Comparison of ENCODE assay signal across 20 cellular contexts in the genomic region with DNA sequence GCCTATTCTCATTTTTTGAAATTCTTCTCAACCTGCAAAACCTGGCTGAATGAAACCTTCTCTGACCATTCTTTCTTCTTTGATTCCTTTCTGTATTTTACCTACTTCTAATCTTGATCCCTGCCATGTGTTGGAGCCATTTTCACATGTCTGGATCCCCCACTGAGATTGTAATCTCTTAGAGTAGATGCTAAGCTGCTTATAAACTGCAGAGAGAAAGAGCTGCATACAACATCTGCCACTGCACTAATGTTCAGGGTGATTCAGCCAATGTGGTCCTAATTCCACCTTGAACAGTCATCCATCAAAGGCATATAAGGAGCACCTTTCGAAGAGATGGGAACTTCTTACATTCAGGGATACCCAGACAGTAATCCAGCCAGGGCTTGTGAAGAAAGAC. TPM values are rescaled to one million over a fixed set of nuclear protein-coding genes. Genes with fewer than 3 reads are reported as not detected.
A peak's percentile ranks its signal among the peaks of the same experiment; 100 is the strongest.
DNase-seq lines count a peak whose midpoint lies in the region; ATAC-seq, FAIRE-seq and TF ChIP-seq lines count a peak whose summit lies in the region.
"Had no signal": no experiment of that assay in that cellular context is flagged by ENCODE, and none has a peak within 500 bp of the region (broad histone marks: within the 10 kb centered on the region; RNA-seq: fewer than 3 reads in every experiment).

No MANE protein-coding gene starts in this region.

- H2BK120ac ChIP-seq in mesendoderm (ENCODE audit: low read depth, low read length), result no peak overlapping the region

- H4K5ac ChIP-seq in mesendoderm (ENCODE audit: low read length), result no peak overlapping the region

- H3K79me2 ChIP-seq in mesendoderm (ENCODE audit: control insufficient read depth, insufficient read depth, low read length), result no peaks in the 10 kb centered on the region

- H2BK15ac ChIP-seq in mesendoderm (replicated peaks; ENCODE audit: low read depth), result no peak overlapping the region

- peak; percentile 99 for FAIRE-seq in D721Med (lab: Jason Lieb, UNC)
- FAIRE-seq: A549, GM12892 had no signal

- peak overlapping the region; percentile 6 for H3K9ac ChIP-seq in mesendoderm (ENCODE audit: low read length)
- H3K9ac ChIP-seq: BLaER1 had no signal

- DNase-seq in DMS 273 (lab: John Stamatoyannopoulos, UW; ENCODE audit: unreplicated experiment) (peak; percentile 26), DMS 273 treated with DMSO at 0.1 percent for 48 hours (lab: John Stamatoyannopoulos, UW) (no peak), D721Med (ENCODE audit: insufficient read length, low spot score) (peak; percentile 58), NCI-H82 treated with DMSO at 0.1 percent for 48 hours (lab: John Stamatoyannopoulos, UW; ENCODE audit: unreplicated experiment) (peak; percentile 97), mesendoderm (peak; percentile 93), RKO (ENCODE audit: low spot score) (no peak), inferior parietal cortex (ENCODE audit: extremely low spot score) (no peak)
- DNase-seq: CD4-positive, alpha-beta memory T cell; DMS153; DMS79; GDM1; GOT3; H9 had no signal

- H3K79me1 ChIP-seq in mesendoderm (ENCODE audit: low read length), result no peaks in the 10 kb centered on the region

- no peak overlapping the region for H3K4me3 ChIP-seq in mesendoderm (ENCODE audit: low read length)
- H3K4me3 ChIP-seq: A549, BLaER1 had no signal

- peak overlapping the region; percentile 25 for H3K27ac ChIP-seq in mesendoderm (ENCODE audit: low read depth, low read length)
- H3K27ac ChIP-seq: 22Rv1, A549, BLaER1, HL-60 had no signal

- H3K18ac ChIP-seq in mesendoderm (ENCODE audit: low read length), result peak overlapping the region; percentile 33

- no peak for ATAC-seq in HG02798 (IDR thresholded peaks at IDR 0.05; ENCODE audit: poor library complexity, unreplicated experiment)
- ATAC-seq: A549 had no signal

- H3K4ac ChIP-seq in mesendoderm (ENCODE audit: low read depth, low read length), result no peak overlapping the region

- WGBS in mesendoderm (ENCODE audit: extremely low coverage, insufficient coverage, low lambda C conversion rate), result no CpG with 5 or more reads among the region's 1 CpG

- no peak overlapping the region for H3K23ac ChIP-seq in mesendoderm (ENCODE audit: low read length)

- peak overlapping the region; percentile 25 for H3K4me2 ChIP-seq in mesendoderm (ENCODE audit: low read length)
- H3K4me2 ChIP-seq: A549, BLaER1 had no signal

- peak overlapping the region; percentile 61 for H3K56ac ChIP-seq in mesendoderm (ENCODE audit: low read length)

- no peak for TF ChIP-seq CTCF in D721Med (IDR thresholded peaks at IDR 0.05; ENCODE audit: insufficient read depth, missing control alignments)

- H3K27me3 ChIP-seq in mesendoderm (ENCODE audit: insufficient read depth, low read length, poor library complexity), result no peaks in the 10 kb centered on the region
- H3K27me3 ChIP-seq: BLaER1 had no signal

- peaks cover 6% of the 10 kb centered on the region for H3K4me1 ChIP-seq in mesendoderm (ENCODE audit: control insufficient read depth, low read depth, low read length)
- H3K4me1 ChIP-seq: A549, BLaER1 had no signal

- no peaks in the 10 kb centered on the region for H3K36me3 ChIP-seq in mesendoderm (ENCODE audit: control insufficient read depth, insufficient read depth, low read length)
- H3K36me3 ChIP-seq: BLaER1 had no signal

- no peak overlapping the region for H4K8ac ChIP-seq in mesendoderm (ENCODE audit: low read depth, low read length)

- H2AK5ac ChIP-seq in mesendoderm (ENCODE audit: low read length), result peak overlapping the region; percentile 90

- peak overlapping the region; percentile 66 for H2BK5ac ChIP-seq in mesendoderm (ENCODE audit: low read length)

RNA-seq across cellular contexts. Expression of a gene that starts 16.2 kb away (rescaled TPM):
- 41.9 TPM for polyA plus RNA-seq in mesendoderm (2013, experiment 1 of 2)
- polyA plus RNA-seq in mesendoderm (2013, experiment 2 of 2), result 42.2 TPM
- polyA plus RNA-seq: A549, CD14-positive monocyte had no signal

Comparison
In these comparisons a context has a peak if more than half of its experiments do, and no peak if none do; other contexts are left out.
1. DNase-seq: peak in DMS 273 (single experiment), D721Med (single experiment), NCI-H82 treated with DMSO at 0.1 percent for 48 hours (single experiment) and mesendoderm (single experiment); none in DMS 273 treated with DMSO at 0.1 percent for 48 hours (single experiment), RKO (single experiment) and inferior parietal cortex (single experiment).